Comparison of ENCODE assay signal across 18 cellular contexts in the genomic region with DNA sequence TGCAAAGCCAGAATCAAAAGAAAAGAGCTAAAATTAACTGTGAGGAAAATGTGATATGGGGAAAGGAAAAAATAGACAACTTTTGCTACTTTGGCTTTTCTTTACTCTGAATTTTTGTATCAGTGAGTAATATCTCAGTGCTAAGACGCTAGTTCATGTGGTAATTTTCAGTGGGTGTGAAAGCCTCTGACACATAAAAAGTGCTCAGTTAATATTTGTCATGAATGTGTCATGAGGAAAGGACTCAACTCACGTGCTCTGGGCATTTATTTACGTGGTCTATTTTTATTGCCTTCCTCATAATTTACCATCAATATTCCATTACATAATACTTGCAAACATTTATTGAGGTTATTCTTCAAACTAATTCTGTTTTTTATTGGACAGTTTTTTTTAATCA.
"Had no signal": no experiment of that assay in that cellular context is flagged by ENCODE, and none has a peak within 500 bp of the region (broad histone marks: within the 10 kb centered on the region; RNA-seq: fewer than 3 reads in every experiment).

No MANE protein-coding gene starts in this region.

- H3K36me3 ChIP-seq: breast epithelium had no signal

- H3K27ac ChIP-seq: breast epithelium had no signal

- H3K27me3 ChIP-seq: breast epithelium had no signal

- H3K4me1 ChIP-seq: breast epithelium had no signal

- DNase-seq: activated CD4-positive, alpha-beta T cell treated with anti-CD3 and anti-CD28 coated beads for 48 hours; activated CD4-positive, alpha-beta T cell treated with anti-CD3 and anti-CD28 coated beads, Interleukin-2, amount 50 U/mL, for 4 hours; activated CD4-positive, CD25-positive, alpha-beta regulatory T cell treated with anti-CD3 and anti-CD28 coated beads, Interleukin-2, amount 50 U/mL, for 72 hours; activated CD8-positive, alpha-beta memory T cell treated with anti-CD3 and anti-CD28 coated beads, Interleukin-2, amount 50 U/mL, for 48 hours; activated CD8-positive, alpha-beta T cell treated with anti-CD3 and anti-CD28 coated beads, Interleukin-2, amount 10 ng/mL, durations not matched to agents 7 days and 5 days; activated T-cell treated with anti-CD3 and anti-CD28 coated beads, Interleukin-2, amount 50 U/mL, for 1 hour; aorta; central memory CD4-positive, alpha-beta T cell; MM.1S; NCI-H1105; NCI-H1436; NCI-H1694 treated with DMSO at 0.1 percent for 48 hours; NCI-H2029 treated with DMSO at 0.1 percent for 48 hours; NCI-H446; NCI-H524; PC-3; SHP77 treated with DMSO at 0.1 percent for 48 hours had no signal

- H3K4me3 ChIP-seq: breast epithelium had no signal

- H3K9me3 ChIP-seq: breast epithelium had no signal
